Comparison of ENCODE assay signal across 8 cellular contexts in the genomic region with DNA sequence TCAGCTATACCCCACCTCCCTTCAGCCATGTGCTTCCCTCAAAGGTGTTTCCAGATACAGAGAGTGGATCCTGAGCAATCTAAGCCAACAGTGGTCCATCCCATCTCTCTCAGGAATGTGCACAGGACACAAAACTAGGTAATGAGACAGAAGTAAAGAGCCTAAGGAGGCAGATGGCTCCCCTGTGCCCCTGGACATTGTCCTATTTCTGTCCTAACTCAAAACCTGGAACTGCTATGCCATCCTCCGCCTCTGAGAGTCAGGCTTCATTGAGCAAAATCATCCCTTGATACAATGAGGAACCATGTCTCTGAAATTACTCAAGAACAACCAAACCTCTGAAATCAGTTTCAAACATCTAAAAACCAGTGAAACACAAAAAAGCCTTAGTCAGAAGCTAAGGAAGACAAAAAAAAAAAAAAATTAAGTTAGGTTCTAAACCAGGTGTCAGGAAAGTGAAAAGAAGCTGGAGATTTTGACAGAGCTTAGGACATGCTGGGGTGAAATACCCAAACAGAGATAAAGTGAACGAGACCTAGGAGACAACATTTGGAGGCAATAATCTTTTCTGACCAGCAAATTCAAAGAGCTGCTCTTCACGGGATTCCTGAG.
DNase-seq lines count a peak whose midpoint lies in the region; ATAC-seq and TF ChIP-seq lines count a peak whose summit lies in the region.

No MANE protein-coding gene starts in this region.

- peak overlapping the region; percentile 45 for H3K4me2 ChIP-seq in OCI-LY1 (ENCODE audit: low read length)

- no peaks in the 10 kb centered on the region for H3K79me2 ChIP-seq in OCI-LY1 (ENCODE audit: insufficient read depth, low read length)

- peak overlapping the region; percentile 95 for H3K27ac ChIP-seq in OCI-LY1 (ENCODE audit: low read depth, low read length, poor library complexity, severe bottlenecking)
- peak overlapping the region in 34 of 59 donors; percentile 2 to 91 (median 80) for H3K27ac ChIP-seq in dorsolateral prefrontal cortex
- H3K27ac ChIP-seq in spleen: peak overlapping the region in 7 of 8 donors; percentile 17 to 90 (median 87)

- H3K36me3 Mint-ChIP-seq in nephron progenitor cell (ENCODE audit: low read depth): no peaks in the 10 kb centered on the region

- DNase-seq in left cardiac atrium: no peak
- DNase-seq in Right ventricle myocardium inferior (ENCODE audit: missing footprints): no peak
- peak in 1 of 10 donors; percentile 24 for DNase-seq in dorsolateral prefrontal cortex
- no peak for DNase-seq in spleen
- no peak for DNase-seq in nephron progenitor cell
- DNase-seq in NCI-H526 treated with DMSO at 0.1 percent for 48 hours (lab: John Stamatoyannopoulos, UW): no peak

- H3K27me3 Mint-ChIP-seq in nephron progenitor cell (ENCODE audit: low read depth, poor library complexity): no peaks in the 10 kb centered on the region

- H2AFZ ChIP-seq in OCI-LY1 (ENCODE audit: low read length): no peak overlapping the region

- H3K4me1 ChIP-seq in OCI-LY1 (ENCODE audit: insufficient read depth, low read length, severe bottlenecking): peaks cover 58% of the 10 kb centered on the region
- peaks cover 33 to 59% (median 54%) of the 10 kb centered on the region in 6 donors for H3K4me1 ChIP-seq in spleen

- no peak overlapping the region for H3K4me3 ChIP-seq in OCI-LY1 (ENCODE audit: low read depth, low read length, poor library complexity, severe bottlenecking)
- no peak overlapping the region for H3K4me3 ChIP-seq in dorsolateral prefrontal cortex
- no peak overlapping the region for H3K4me3 ChIP-seq in spleen

- H3F3A ChIP-seq in OCI-LY1 (ENCODE audit: insufficient read depth, low read length): no peaks in the 10 kb centered on the region

- TF ChIP-seq CTCF in OCI-LY1 (IDR thresholded peaks at IDR 0.05; ENCODE audit: low read length): peak; percentile 47
- TF ChIP-seq CTCF in dorsolateral prefrontal cortex (IDR thresholded peaks at IDR 0.05 in 54 of 56, conservative IDR thresholded peaks at IDR 0.05 in 2 of 56; ENCODE audit: low read depth in 1 of 56, partially characterized antibody in 56 of 56): peak in 42 of 56 donors; percentile 5 to 49 (median 30)
- TF ChIP-seq CTCF in spleen (IDR thresholded peaks at IDR 0.05 in 8 of 11, conservative IDR thresholded peaks at IDR 0.05 in 3 of 11): peak in 7 of 11 experiments; percentile 18 to 39 (median 28)
- TF ChIP-seq CTCF in nephron progenitor cell (IDR thresholded peaks at IDR 0.05): no peak

- peak overlapping the region; percentile 45 for H3K9ac ChIP-seq in OCI-LY1 (ENCODE audit: low read length)

- H3K27me3 ChIP-seq in OCI-LY1 (ENCODE audit: insufficient read depth, low read length) (no peaks in the 10 kb centered on the region), dorsolateral prefrontal cortex (no peaks in the 10 kb centered on the region), spleen (replicated peaks in 1 of 7) (no peaks in the 10 kb centered on the region)

- no peaks in the 10 kb centered on the region for H3K9me3 Mint-ChIP-seq in nephron progenitor cell

- H3K36me3 ChIP-seq in OCI-LY1 (ENCODE audit: insufficient read depth, low read length) (no peaks in the 10 kb centered on the region), spleen (no peaks in the 10 kb centered on the region)

- peak; percentile 24 to 34 for ATAC-seq in left cardiac atrium
- no peak for ATAC-seq in Right ventricle myocardium inferior
- ATAC-seq in HG02840 (IDR thresholded peaks at IDR 0.05; ENCODE audit: low FRiP score, unreplicated experiment): peak; percentile 20

- H4K20me1 ChIP-seq in OCI-LY1 (ENCODE audit: insufficient read depth, low read length): no peaks in the 10 kb centered on the region

- no peak overlapping the region for H3K4me3 Mint-ChIP-seq in nephron progenitor cell

- TF ChIP-seq POLR2A in spleen (IDR thresholded peaks at IDR 0.05): no peak

- H3K9me3 ChIP-seq in OCI-LY1 (ENCODE audit: low read length) (no peaks in the 10 kb centered on the region), spleen (no peaks in the 10 kb centered on the region)

- intact Hi-C loops in left cardiac atrium (cut with DNase I): loop anchor here in 1 of 2 donors (10.0 kb wide), 1 partner anchor 72 kb away; no protein-coding TSS in a partner anchor
- intact Hi-C loops in Right ventricle myocardium inferior (cut with DNase I): loop anchor here (2.0 to 10.0 kb wide), 2 partner anchors 58 to 68 kb away; no protein-coding TSS in a partner anchor
- intact Hi-C loops in dorsolateral prefrontal cortex (cut with DNase I): no loop called here
- intact Hi-C loops in spleen (cut with DNase I; ENCODE audit: low total_unique reads): no loop called here

- no peaks in the 10 kb centered on the region for H3K9me2 ChIP-seq in OCI-LY1 (ENCODE audit: low read depth, low read length)

- WGBS in spleen, 5 donors: 49 to 67% (median 62%) methylated on average over 3 of the region's 3 CpGs

- H3K27ac Mint-ChIP-seq in nephron progenitor cell: no peak overlapping the region

- H3K4me1 Mint-ChIP-seq in nephron progenitor cell: peaks cover 49% of the 10 kb centered on the region
